17 cellular contexts compared by ENCODE assay signal in genomic region chr12:62618948-62619347, GRCh38.
"Had no signal": no experiment of that assay in that cellular context is flagged by ENCODE, and none has a peak within 500 bp of the region (broad histone marks: within the 10 kb centered on the region; RNA-seq: fewer than 3 reads in every experiment).

No MANE protein-coding gene starts in this region.

- H3K27ac ChIP-seq: coronary artery, epithelial cell of prostate, gastroesophageal sphincter, left ventricle myocardium inferior, sigmoid colon, transverse colon had no signal

- H3K27me3 ChIP-seq: gastroesophageal sphincter, sigmoid colon, transverse colon had no signal

- H3K36me3 ChIP-seq: gastroesophageal sphincter, sigmoid colon, transverse colon had no signal

- FAIRE-seq: kidney had no signal

- H3K4me3 ChIP-seq: coronary artery, gastroesophageal sphincter, left ventricle myocardium inferior, sigmoid colon, transverse colon had no signal

- DNase-seq: activated B cell treated with CpG ODN at 0.5 μM for 24 hours; activated CD4-positive, alpha-beta T cell treated with anti-CD3 and anti-CD28 coated beads, Interleukin-2, amount 10 ng/mL, durations not matched to agents 7 days and 5 days; activated CD8-positive, alpha-beta memory T cell treated with anti-CD3 and anti-CD28 coated beads for 24 hours; activated naive CD4-positive, alpha-beta T cell treated with Interleukin-2 at 50 U/mL for 16 hours; caudate nucleus; effector CD4-positive, alpha-beta T cell; kidney; left ventricle myocardium inferior; nephron progenitor cell; sigmoid colon; stimulated activated CD4-positive, alpha-beta T cell treated with anti-CD3 and anti-CD28 coated beads, Interleukin-2, amount 100 ng/mL, for 24 hours; stimulated activated naive B cell treated with anti-CD40 and anti-IgM and Interleukin-4, amounts not matched to agents 10 μg/mL and 1 μg/mL and 100 μg/mL, for 72 hours; substantia nigra; transverse colon had no signal

- H3K9me3 ChIP-seq: gastroesophageal sphincter, left ventricle myocardium inferior, sigmoid colon, transverse colon had no signal

- ATAC-seq: gastroesophageal sphincter; stimulated activated naive B cell treated with anti-CD40 and anti-IgM and Interleukin-4, amounts not matched to agents 10 μg/mL and 1 μg/mL and 100 μg/mL, for 72 hours had no signal

- H3K4me1 ChIP-seq: sigmoid colon, transverse colon had no signal
